Comparison of ENCODE assay signal across 15 cellular contexts in genomic region chr2:43001055-43001378, GRCh38.
"Had no signal": no experiment of that assay in that cellular context is flagged by ENCODE, and none has a peak within 500 bp of the region (broad histone marks: within the 10 kb centered on the region; RNA-seq: fewer than 3 reads in every experiment).

No MANE protein-coding gene starts in this region.

- DNase-seq: activated CD4-positive, alpha-beta T cell treated with anti-CD3 and anti-CD28 coated beads, Interleukin-2, amount 10 ng/mL, durations not matched to agents 7 days and 5 days; activated naive CD4-positive, alpha-beta T cell treated with anti-CD3 and anti-CD28 coated beads, Interleukin-2, amount 50 U/mL, for 16 hours; central memory CD4-positive, alpha-beta T cell; immature natural killer cell; naive thymus-derived CD8-positive, alpha-beta T cell; psoas muscle; sigmoid colon; stimulated activated CD4-positive, alpha-beta T cell treated with anti-CD3 and anti-CD28 coated beads, Interleukin-12 subunit alpha, Interleukin-12 subunit beta, amount 100 ng/mL, for 4 hours; stimulated activated naive CD8-positive, alpha-beta T cell treated with anti-CD3 and anti-CD28 coated beads, Interleukin-15, amount 100 ng/mL, for 72 hours; trophoblast cell had no signal

- H3K4me3 ChIP-seq: adrenal gland, lung, psoas muscle, sigmoid colon had no signal

- H3K4me1 Mint-ChIP-seq: activated CD4-positive, alpha-beta T cell treated with anti-CD3 and anti-CD28 coated beads, Interleukin-2, amount 10 ng/mL, durations not matched to agents 7 days and 5 days; immature natural killer cell; stimulated activated naive CD8-positive, alpha-beta T cell treated with anti-CD3 and anti-CD28 coated beads, Interleukin-15, amount 100 ng/mL, for 72 hours had no signal

- H3K27me3 ChIP-seq: adrenal gland, sigmoid colon had no signal

- H3K9me3 Mint-ChIP-seq: activated CD4-positive, alpha-beta T cell treated with anti-CD3 and anti-CD28 coated beads, Interleukin-2, amount 10 ng/mL, durations not matched to agents 7 days and 5 days; stimulated activated naive CD8-positive, alpha-beta T cell treated with anti-CD3 and anti-CD28 coated beads, Interleukin-15, amount 100 ng/mL, for 72 hours; T-helper 1 cell treated with Interleukin-12 subunit alpha and Interleukin-12 subunit beta and Interleukin-4 antibody, amounts not matched to agents 30 μg/mL and 1 μg/mL, for 36 hours had no signal

- H3K9me3 ChIP-seq: adrenal gland, sigmoid colon had no signal

- H3K36me3 Mint-ChIP-seq: WTC11 had no signal

- H3K27me3 Mint-ChIP-seq: naive thymus-derived CD8-positive, alpha-beta T cell; stimulated activated naive CD8-positive, alpha-beta T cell treated with anti-CD3 and anti-CD28 coated beads, Interleukin-15, amount 100 ng/mL, for 72 hours had no signal

- H3K27ac Mint-ChIP-seq: activated CD4-positive, alpha-beta T cell treated with anti-CD3 and anti-CD28 coated beads, Interleukin-2, amount 10 ng/mL, durations not matched to agents 7 days and 5 days; immature natural killer cell; stimulated activated naive CD8-positive, alpha-beta T cell treated with anti-CD3 and anti-CD28 coated beads, Interleukin-15, amount 100 ng/mL, for 72 hours; T-helper 1 cell treated with Interleukin-12 subunit alpha and Interleukin-12 subunit beta and Interleukin-4 antibody, amounts not matched to agents 30 μg/mL and 1 μg/mL, for 36 hours; WTC11 had no signal

- H3K27ac ChIP-seq: adrenal gland, psoas muscle had no signal

- H3K4me1 ChIP-seq: adrenal gland, psoas muscle, sigmoid colon had no signal

- ATAC-seq: left colon; naive thymus-derived CD8-positive, alpha-beta T cell; psoas muscle; WTC11 had no signal

- H3K36me3 ChIP-seq: adrenal gland, sigmoid colon had no signal

- H3K4me3 Mint-ChIP-seq: activated CD4-positive, alpha-beta T cell treated with anti-CD3 and anti-CD28 coated beads, Interleukin-2, amount 10 ng/mL, durations not matched to agents 7 days and 5 days; immature natural killer cell; naive thymus-derived CD8-positive, alpha-beta T cell; stimulated activated naive CD8-positive, alpha-beta T cell treated with anti-CD3 and anti-CD28 coated beads, Interleukin-15, amount 100 ng/mL, for 72 hours; T-helper 1 cell treated with Interleukin-12 subunit alpha and Interleukin-12 subunit beta and Interleukin-4 antibody, amounts not matched to agents 30 μg/mL and 1 μg/mL, for 36 hours; WTC11 had no signal
